1 cellular context compared by ENCODE assay signal in genomic region chr16:4309102-4309832, GRCh38.
A peak's percentile ranks its signal among the peaks of the same experiment; 100 is the strongest.
TF ChIP-seq lines count a peak whose summit lies in the region.

No MANE protein-coding gene starts in this region.

TF ChIP-seq in A549, 52 proteins besides CTCF, POLR2A, EP300 and RAD21:
- TF ChIP-seq MYC (IDR thresholded peaks at IDR 0.05; ENCODE audit: borderline replicate concordance, low read length), result 0 out of 2 replicates have a peak, but pooled peaks have one; percentile 13
- TF ChIP-seq KDM1A (IDR thresholded peaks at IDR 0.05; ENCODE audit: low read depth), result peak; percentile 74; the same call in 1 of the 2 replicates
- TF ChIP-seq EHMT2 (IDR thresholded peaks at IDR 0.05; ENCODE audit: low read depth), result no peak
- TF ChIP-seq CHD2 (IDR thresholded peaks at IDR 0.05; ENCODE audit: low read length, partially characterized antibody), result no peak
- TF ChIP-seq JUNB (IDR thresholded peaks at IDR 0.05), result no peak
TF ChIP-seq in A549: peak in this region for 2.
